In the genomic region with DNA sequence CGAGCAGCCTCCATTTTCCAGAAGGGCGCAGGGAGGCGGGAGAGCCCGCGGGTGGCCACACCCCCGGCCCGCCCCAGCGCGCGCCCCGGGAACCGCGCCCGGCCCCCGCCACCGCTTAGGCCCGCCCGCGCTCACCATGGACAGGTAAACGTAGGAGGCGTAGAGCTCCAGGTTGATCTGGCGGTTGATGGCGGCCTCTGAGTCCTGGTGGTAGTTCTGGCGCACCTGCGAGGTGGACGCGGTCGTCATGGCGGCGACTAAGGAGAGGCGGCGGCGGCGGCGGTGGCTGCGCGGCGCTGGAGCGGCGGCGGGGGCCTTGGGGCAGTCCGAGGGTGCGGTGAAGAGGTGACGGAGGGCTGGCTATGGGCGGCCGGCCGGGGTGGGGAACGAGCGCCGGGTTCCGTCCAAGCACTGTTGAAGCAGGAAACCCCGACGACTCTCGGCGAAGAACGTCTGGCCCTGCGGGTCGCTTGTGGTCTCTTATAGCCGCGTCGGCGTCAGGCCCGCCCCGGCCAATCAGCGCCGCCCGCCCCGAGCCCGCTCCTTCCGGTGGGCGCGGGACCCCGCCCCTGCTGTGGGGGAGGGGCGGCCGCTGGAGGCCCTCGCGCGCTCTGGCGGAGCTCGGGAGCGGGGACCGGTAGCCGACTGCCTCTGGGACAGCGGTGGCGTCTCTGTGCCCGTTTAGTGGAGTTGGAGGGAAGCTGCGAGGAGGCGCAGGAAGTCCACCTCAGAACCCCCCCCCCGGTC, we compare ENCODE assay signal across 8 cellular contexts. TPM values are rescaled to one million over a fixed set of nuclear protein-coding genes. Genes with fewer than 3 reads are reported as not detected.
DNase-seq lines count a peak whose midpoint lies in the region; ATAC-seq and TF ChIP-seq lines count a peak whose summit lies in the region.

A gene (minus strand): TSS at position 458 of the 747 bp plus-strand sequence. CDS start 209 bp downstream, at position 249.

- H3K27me3 ChIP-seq in left ventricle myocardium inferior (ENCODE audit: low read depth), result no peaks in the 10 kb centered on the region
- H3K27me3 ChIP-seq in psoas muscle (ENCODE audit: insufficient read depth in 3 of 3, low read length in 2 of 3), result no peaks in the 10 kb centered on the region

- H3K27me3 Mint-ChIP-seq in T-helper 17 cell, result no peaks in the 10 kb centered on the region

- H3K27ac ChIP-seq in left ventricle myocardium inferior (replicated peaks) (peak within 1 kb of the TSS; percentile 100), psoas muscle (peak within 1 kb of the TSS; percentile 97), urinary bladder (ENCODE audit: low read depth) (peak within 1 kb of the TSS; percentile 100)

- WGBS in psoas muscle, 3 donors, result 2 to 3% (median 2%) methylated on average over 63 to 89 of the region's 89 CpGs
- WGBS in urinary bladder, result 2% methylated on average over 89 of the region's 89 CpGs

- H3K4me1 ChIP-seq in left ventricle myocardium inferior (peaks cover 95% of the 10 kb centered on the region), psoas muscle (peaks cover 58% of the 10 kb centered on the region), urinary bladder (ENCODE audit: insufficient read depth) (no peaks in the 10 kb centered on the region)

- no peaks in the 10 kb centered on the region for H3K9me3 ChIP-seq in T-helper 17 cell (ENCODE audit: control insufficient read depth, low read length, poor library complexity, severe bottlenecking)
- H3K9me3 ChIP-seq in left ventricle myocardium inferior (replicated peaks), result no peaks in the 10 kb centered on the region
- no peaks in the 10 kb centered on the region for H3K9me3 ChIP-seq in psoas muscle

- peaks cover 12% of the 10 kb centered on the region for H3K36me3 Mint-ChIP-seq in T-helper 17 cell (ENCODE audit: low read depth)

- H3K4me3 Mint-ChIP-seq in T-helper 17 cell, result peak within 1 kb of the TSS; percentile 94

- peak within 1 kb of the TSS; percentile 97 for H3K27ac Mint-ChIP-seq in T-helper 17 cell

- H3K4me3 ChIP-seq in GM12865 (ENCODE audit: low read depth, low read length), result peak within 1 kb of the TSS; percentile 89
- H3K4me3 ChIP-seq in left ventricle myocardium inferior, result peak within 1 kb of the TSS; percentile 97
- peak within 1 kb of the TSS; percentile 86 for H3K4me3 ChIP-seq in psoas muscle
- peak within 1 kb of the TSS; percentile 65 for H3K4me3 ChIP-seq in urinary bladder (ENCODE audit: low read depth, low read length)

- ATAC-seq in HG02763 (IDR thresholded peaks at IDR 0.05; ENCODE audit: unreplicated experiment) (peak; percentile 64), T-helper 17 cell (peak; percentile 80), psoas muscle (peak; percentile 80 to 87 (median 83))

- H3K36me3 ChIP-seq in left ventricle myocardium inferior, result peaks cover 41% of the 10 kb centered on the region
- peaks cover 3 to 30% of the 10 kb centered on the region in 2 donors for H3K36me3 ChIP-seq in psoas muscle (ENCODE audit: insufficient read depth in 1 of 2, low read depth in 1 of 2)
- peaks cover 4% of the 10 kb centered on the region for H3K36me3 ChIP-seq in urinary bladder (ENCODE audit: insufficient read depth)

- TF ChIP-seq CTCF in GM12865 (IDR thresholded peaks at IDR 0.05; ENCODE audit: insufficient read depth, low read depth, low read length, missing control alignments) (no peak), left ventricle myocardium inferior (IDR thresholded peaks at IDR 0.05; ENCODE audit: borderline replicate concordance) (no peak), psoas muscle (IDR thresholded peaks at IDR 0.05) (no peak)

- DNase-seq in GM12865 (ENCODE audit: low read depth) (peak; percentile 97), NCI-H1436 treated with DMSO at 0.1 percent for 48 hours (lab: John Stamatoyannopoulos, UW) (peak; percentile 65), T-helper 17 cell (peak; percentile 87 to 92 (median 92)), amniotic stem cell (lab: John Stamatoyannopoulos, UW) (peak; percentile 60), left ventricle myocardium inferior (peak; percentile 93), psoas muscle (peak; percentile 93 to 96)

- peaks cover 53% of the 10 kb centered on the region for H3K4me1 Mint-ChIP-seq in T-helper 17 cell

- intact Hi-C loops in left ventricle myocardium inferior (cut with micrococcal nuclease) (no loop called here), psoas muscle (cut with DNase I) (loop anchor here in 1 of 2 donors (10.0 kb wide), 1 partner anchor 627 kb away; a partner anchor contains a TSS)

RNA-seq across cellular contexts. Expression of the gene that starts here (rescaled TPM):
- total RNA-seq in T-helper 17 cell, result 1,000 to 10,000 TPM; 1,744 to 2,260 TPM
- 2,346 TPM for total RNA-seq in left ventricle myocardium inferior
- 1,000 to 10,000 TPM; 2,269 to 5,499 (median 3,297) TPM for total RNA-seq in psoas muscle
- polyA plus RNA-seq in psoas muscle, result over 10,000 TPM in 1 of 3 donors, 1,000 to 10,000 TPM in 2; 2,316 to 16,176 (median 3,132) TPM
- total RNA-seq in urinary bladder, result 523 TPM
- 5,662 TPM for polyA plus RNA-seq in urinary bladder

Comparison
In these comparisons a context has a peak if more than half of its experiments do, and no peak if none do; other contexts are left out.
1. Peak in every context shown above with its lines: DNase-seq, ATAC-seq, H3K4me3 ChIP-seq and H3K27ac ChIP-seq.